ENCODE assay signal across 18 cellular contexts in the genomic region with DNA sequence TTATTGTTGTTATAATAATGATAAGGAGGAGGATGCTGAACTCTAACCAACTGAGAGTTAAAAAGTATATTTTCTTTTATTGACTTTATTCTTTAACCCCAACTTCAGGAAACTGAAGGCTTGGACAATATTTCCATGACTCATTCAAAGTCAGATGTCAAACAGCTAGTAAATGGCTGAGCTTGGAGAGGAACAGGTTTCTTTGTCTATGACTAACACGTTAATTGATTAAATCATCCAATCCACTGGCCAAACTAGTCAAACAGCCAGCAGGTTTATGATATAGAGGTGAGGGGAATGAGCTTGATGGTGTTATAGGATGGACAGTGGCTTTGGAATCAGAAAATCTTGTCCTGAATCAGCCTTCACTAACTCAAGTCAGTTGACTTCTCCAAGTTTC.
DNase-seq lines count a peak whose midpoint lies in the region; ATAC-seq and TF ChIP-seq lines count a peak whose summit lies in the region.
"Had no signal": no experiment of that assay in that cellular context is flagged by ENCODE, and none has a peak within 500 bp of the region (broad histone marks: within the 10 kb centered on the region; RNA-seq: fewer than 3 reads in every experiment).

No MANE protein-coding gene starts in this region.

- H3K4me1 ChIP-seq in HCT116 (ENCODE audit: control insufficient read depth in 1 of 2, insufficient read depth in 2 of 2, low read length in 2 of 2) (peaks cover 0 to 9% of the 10 kb centered on the region in 2 experiments; a peak in 1 of 4 replicates), mucosa of descending colon (ENCODE audit: low read depth) (no peaks in the 10 kb centered on the region), osteoblast (ENCODE audit: insufficient read depth, low read length) (no peaks in the 10 kb centered on the region)

- H3K27me3 ChIP-seq in HCT116 (ENCODE audit: insufficient read depth, low read length): peaks cover 1% of the 10 kb centered on the region; the same call in 1 of the 2 replicates
- H3K27me3 ChIP-seq in osteoblast (ENCODE audit: insufficient read depth, low read length): no peaks in the 10 kb centered on the region

- POLR2A ChIA-PET in HCT116 (lab: Charles Lee): no interaction called here

- no peaks in the 10 kb centered on the region for H3K36me3 Mint-ChIP-seq in activated CD8-positive, alpha-beta memory T cell treated with anti-CD3 and anti-CD28 coated beads, Interleukin-2, amount 10 ng/mL, durations not matched to agents 7 days and 5 days
- H3K36me3 Mint-ChIP-seq: activated naive CD4-positive, alpha-beta T cell treated with anti-CD3 and anti-CD28 coated beads, Interleukin-2, amount 50 U/mL, for 72 hours; CD8-positive, alpha-beta T cell had no signal

- no peak for ATAC-seq in HCT116
- ATAC-seq in mucosa of descending colon: peak; percentile 67
- no peak for ATAC-seq in activated CD8-positive, alpha-beta memory T cell treated with anti-CD3 and anti-CD28 coated beads, Interleukin-2, amount 10 ng/mL, durations not matched to agents 7 days and 5 days
- ATAC-seq: CD8-positive, alpha-beta T cell; K562; left lobe of liver had no signal

- H4K20me1 ChIP-seq in HCT116 (ENCODE audit: insufficient read depth): no peaks in the 10 kb centered on the region
- H4K20me1 ChIP-seq in osteoblast (ENCODE audit: insufficient read depth, low read length): no peaks in the 10 kb centered on the region

- no peaks in the 10 kb centered on the region for H3K36me3 ChIP-seq in HCT116 (ENCODE audit: control insufficient read depth in 1 of 2, insufficient read depth in 2 of 2, low read length in 2 of 2)
- no peaks in the 10 kb centered on the region for H3K36me3 ChIP-seq in mucosa of descending colon (ENCODE audit: low read depth)
- H3K36me3 ChIP-seq in osteoblast (ENCODE audit: insufficient read depth, low read length): no peaks in the 10 kb centered on the region

- H3K27me3 Mint-ChIP-seq in activated CD8-positive, alpha-beta memory T cell treated with anti-CD3 and anti-CD28 coated beads, Interleukin-2, amount 10 ng/mL, durations not matched to agents 7 days and 5 days: no peaks in the 10 kb centered on the region

- no peak overlapping the region for H2AFZ ChIP-seq in HCT116 (ENCODE audit: low read depth, low read length, poor library complexity, severe bottlenecking)
- no peak overlapping the region for H2AFZ ChIP-seq in osteoblast (ENCODE audit: low read length)
- H2AFZ ChIP-seq: PC-9 had no signal

- no peak overlapping the region for H3K27ac Mint-ChIP-seq in activated CD8-positive, alpha-beta memory T cell treated with anti-CD3 and anti-CD28 coated beads, Interleukin-2, amount 10 ng/mL, durations not matched to agents 7 days and 5 days
- H3K27ac Mint-ChIP-seq: activated B cell treated with CpG ODN at 0.5 μM for 24 hours; activated naive CD4-positive, alpha-beta T cell treated with anti-CD3 and anti-CD28 coated beads, Interleukin-2, amount 50 U/mL, for 72 hours; CD8-positive, alpha-beta T cell had no signal

- no peaks in the 10 kb centered on the region for H3K9me2 ChIP-seq in HCT116 (ENCODE audit: insufficient read depth)

- H3K4me3 Mint-ChIP-seq in activated CD8-positive, alpha-beta memory T cell treated with anti-CD3 and anti-CD28 coated beads, Interleukin-2, amount 10 ng/mL, durations not matched to agents 7 days and 5 days: no peak overlapping the region
- H3K4me3 Mint-ChIP-seq: activated B cell treated with CpG ODN at 0.5 μM for 24 hours; CD8-positive, alpha-beta T cell had no signal

- no peak for TF ChIP-seq RAD21 in HCT116 (IDR thresholded peaks at IDR 0.05; ENCODE audit: low read depth)

- no peaks in the 10 kb centered on the region for H3K4me1 Mint-ChIP-seq in activated CD8-positive, alpha-beta memory T cell treated with anti-CD3 and anti-CD28 coated beads, Interleukin-2, amount 10 ng/mL, durations not matched to agents 7 days and 5 days
- H3K4me1 Mint-ChIP-seq: activated B cell treated with CpG ODN at 0.5 μM for 24 hours had no signal

- H3K27ac ChIP-seq in HCT116 (ENCODE audit: low read depth, low read length): no peak overlapping the region
- H3K27ac ChIP-seq in coronary artery: no peak overlapping the region
- no peak overlapping the region for H3K27ac ChIP-seq in osteoblast (ENCODE audit: low read depth, low read length)
- H3K27ac ChIP-seq: PC-9, SK-N-MC had no signal

- peak overlapping the region; percentile 2; the same call in 1 of the 2 replicates for H3K4me2 ChIP-seq in HCT116 (ENCODE audit: low read length)
- H3K4me2 ChIP-seq in osteoblast (ENCODE audit: insufficient read depth, low read length): no peak overlapping the region

- RAD21 ChIA-PET in HCT116 (lab: Charles Lee; ENCODE audit: low non-redundant PET in 1 of 2, low total read pairs in 2 of 2, uncharacterized antibody in 2 of 2, unreplicated experiment in 2 of 2): no interaction called here

- H3K79me2 ChIP-seq in HCT116 (ENCODE audit: insufficient read depth, low read length): no peaks in the 10 kb centered on the region
- no peaks in the 10 kb centered on the region for H3K79me2 ChIP-seq in osteoblast (ENCODE audit: insufficient read depth, low read length)

- peak; percentile 32 for DNase-seq in HCT116 (ENCODE audit: low read depth, low spot score)
- DNase-seq in NCI-H446 treated with DMSO at 0.1 percent for 48 hours (lab: John Stamatoyannopoulos, UW): peak; percentile 16
- DNase-seq in choroid plexus epithelial cell (ENCODE audit: low read depth): peak; percentile 15
- DNase-seq in mucosa of descending colon: no peak
- DNase-seq in coronary artery (ENCODE audit: low spot score): no peak
- no peak for DNase-seq in osteoblast (ENCODE audit: insufficient read length, low spot score, missing footprints)
- DNase-seq in activated CD8-positive, alpha-beta memory T cell treated with anti-CD3 and anti-CD28 coated beads, Interleukin-2, amount 10 ng/mL, durations not matched to agents 7 days and 5 days: no peak
- DNase-seq: activated B cell treated with CpG ODN at 0.5 μM for 24 hours; CD8-positive, alpha-beta T cell; DND-41; NCI-H1092 treated with DMSO at 0.1 percent for 48 hours; retina; stimulated activated CD4-positive, alpha-beta T cell treated with anti-CD3 and anti-CD28 coated beads, Interleukin-12 subunit alpha, Interleukin-12 subunit beta, amount 100 ng/mL, for 4 hours had no signal

- BruUV-seq in HCT116 (replicated peaks; lab: Mats Ljungman, UMichigan): no TSS peak

- TF ChIP-seq CTCF in HCT116 (IDR thresholded peaks at IDR 0.05 in 2 of 3, conservative IDR thresholded peaks at IDR 0.05 in 1 of 3; ENCODE audit: borderline replicate concordance in 1 of 3, insufficient read depth in 1 of 3, low read depth in 2 of 3, low read length in 2 of 3) (no peak), choroid plexus epithelial cell (conservative IDR thresholded peaks at IDR 0.05; ENCODE audit: low read depth, low read length) (no peak), mucosa of descending colon (IDR thresholded peaks at IDR 0.05) (no peak), coronary artery (IDR thresholded peaks at IDR 0.05) (no peak), osteoblast (IDR thresholded peaks at IDR 0.05; ENCODE audit: extremely low read depth, low read depth, low read length) (no peak)

- no peak for TF ChIP-seq POLR2A in HCT116 (IDR thresholded peaks at IDR 0.05; ENCODE audit: borderline replicate concordance, extremely low read depth, insufficient read depth, insufficient read length)

- no peaks in the 10 kb centered on the region for H3K9me3 Mint-ChIP-seq in activated CD8-positive, alpha-beta memory T cell treated with anti-CD3 and anti-CD28 coated beads, Interleukin-2, amount 10 ng/mL, durations not matched to agents 7 days and 5 days (ENCODE audit: low read depth)
- H3K9me3 Mint-ChIP-seq: activated B cell treated with CpG ODN at 0.5 μM for 24 hours; activated naive CD4-positive, alpha-beta T cell treated with anti-CD3 and anti-CD28 coated beads, Interleukin-2, amount 50 U/mL, for 72 hours; CD8-positive, alpha-beta T cell had no signal

- intact Hi-C loops in HCT116 (cut with micrococcal nuclease) (loop anchor here (10.0 kb wide), 1 partner anchor 797 kb away; no protein-coding TSS in a partner anchor), mucosa of descending colon (cut with DNase I, micrococcal nuclease) (no loop called here)

- CTCF ChIA-PET in HCT116 (lab: Charles Lee): no interaction called here
- CTCF ChIA-PET in activated CD8-positive, alpha-beta memory T cell treated with anti-CD3 and anti-CD28 coated beads, Interleukin-2, amount 10 ng/mL, durations not matched to agents 7 days and 5 days (lab: Charles Lee): no interaction called here

- H3K9ac ChIP-seq in HCT116 (ENCODE audit: low read length): no peak overlapping the region

- no peak overlapping the region for H3K4me3 ChIP-seq in HCT116 (replicated peaks in 1 of 2; ENCODE audit: low read depth in 1 of 2, low read length in 2 of 2)
- no peak overlapping the region for H3K4me3 ChIP-seq in choroid plexus epithelial cell (ENCODE audit: low read depth, low read length)
- no peak overlapping the region for H3K4me3 ChIP-seq in mucosa of descending colon
- no peak overlapping the region for H3K4me3 ChIP-seq in coronary artery
- no peak overlapping the region for H3K4me3 ChIP-seq in osteoblast (ENCODE audit: insufficient read depth, low read length)
- H3K4me3 ChIP-seq: K562, PC-9, SK-N-MC had no signal

- no peaks in the 10 kb centered on the region for H3K9me3 ChIP-seq in HCT116 (ENCODE audit: control insufficient read depth in 1 of 2, insufficient read depth in 1 of 2, low read depth in 1 of 2, low read length in 2 of 2)
- H3K9me3 ChIP-seq in mucosa of descending colon: no peaks in the 10 kb centered on the region
- H3K9me3 ChIP-seq in osteoblast (ENCODE audit: low read depth, low read length): no peaks in the 10 kb centered on the region

TF ChIP-seq in HCT116, 20 proteins besides CTCF, POLR2A, EP300 and RAD21 (continues in another document):
- TF ChIP-seq TCF7L2 (IDR thresholded peaks at IDR 0.05; ENCODE audit: borderline replicate concordance, extremely low read depth, insufficient read depth, insufficient read length): no peak
- peak; percentile 46 for TF ChIP-seq SP1 (IDR thresholded peaks at IDR 0.05; ENCODE audit: low read depth)
- TF ChIP-seq, protein P1, sequence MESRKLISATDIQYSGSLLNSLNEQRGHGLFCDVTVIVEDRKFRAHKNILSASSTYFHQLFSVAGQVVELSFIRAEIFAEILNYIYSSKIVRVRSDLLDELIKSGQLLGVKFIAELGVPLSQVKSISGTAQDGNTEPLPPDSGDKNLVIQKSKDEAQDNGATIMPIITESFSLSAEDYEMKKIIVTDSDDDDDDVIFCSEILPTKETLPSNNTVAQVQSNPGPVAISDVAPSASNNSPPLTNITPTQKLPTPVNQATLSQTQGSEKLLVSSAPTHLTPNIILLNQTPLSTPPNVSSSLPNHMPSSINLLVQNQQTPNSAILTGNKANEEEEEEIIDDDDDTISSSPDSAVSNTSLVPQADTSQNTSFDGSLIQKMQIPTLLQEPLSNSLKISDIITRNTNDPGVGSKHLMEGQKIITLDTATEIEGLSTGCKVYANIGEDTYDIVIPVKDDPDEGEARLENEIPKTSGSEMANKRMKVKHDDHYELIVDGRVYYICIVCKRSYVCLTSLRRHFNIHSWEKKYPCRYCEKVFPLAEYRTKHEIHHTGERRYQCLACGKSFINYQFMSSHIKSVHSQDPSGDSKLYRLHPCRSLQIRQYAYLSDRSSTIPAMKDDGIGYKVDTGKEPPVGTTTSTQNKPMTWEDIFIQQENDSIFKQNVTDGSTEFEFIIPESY (IDR thresholded peaks at IDR 0.05; ENCODE audit: extremely low read depth, insufficient replicate concordance, low read length): no peak
- peak; percentile 59 for TF ChIP-seq JUND (IDR thresholded peaks at IDR 0.05)

Comparison
In these comparisons a context has a peak if more than half of its experiments do, and no peak if none do; other contexts are left out.
1. DNase-seq: peak in HCT116 (single experiment), NCI-H446 treated with DMSO at 0.1 percent for 48 hours (single experiment) and choroid plexus epithelial cell (single experiment); none in mucosa of descending colon (0 of 3), coronary artery (single experiment), osteoblast (single experiment) and activated CD8-positive, alpha-beta memory T cell treated with anti-CD3 and anti-CD28 coated beads, Interleukin-2, amount 10 ng/mL, durations not matched to agents 7 days and 5 days (single experiment).